27 cellular contexts compared by ENCODE assay signal in the genomic region with DNA sequence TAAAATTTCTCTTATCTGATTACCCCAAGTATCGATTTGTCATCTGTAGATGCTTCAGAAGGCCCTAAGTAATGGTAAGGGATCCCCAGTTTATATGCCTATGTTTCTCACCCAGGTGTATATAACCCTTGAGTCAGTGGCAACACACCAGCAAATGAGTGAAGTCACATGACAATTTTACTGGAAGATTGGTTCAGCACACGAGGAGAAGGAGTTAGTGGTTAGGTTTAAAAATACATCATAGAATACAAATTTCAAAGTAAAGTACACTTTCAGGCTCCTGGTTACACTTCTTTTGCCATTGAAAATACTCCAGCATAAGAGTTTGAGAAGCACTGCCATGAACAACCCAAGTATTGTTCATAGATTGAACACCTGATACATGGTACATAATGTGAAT.
"Had no signal": no experiment of that assay in that cellular context is flagged by ENCODE, and none has a peak within 500 bp of the region (broad histone marks: within the 10 kb centered on the region; RNA-seq: fewer than 3 reads in every experiment).

No MANE protein-coding gene starts in this region.

- H3K4me1 ChIP-seq: stomach, suprapubic skin, testis, thyroid gland, tibial artery, tibial nerve, upper lobe of left lung, upper lobe of right lung, uterus, vagina had no signal

- H3K36me3 ChIP-seq: stomach, suprapubic skin, thoracic aorta, thyroid gland, tibial artery, tibial nerve, transverse colon, upper lobe of left lung, upper lobe of right lung, uterus, vagina had no signal

- ATAC-seq: stimulated activated effector memory CD8-positive, alpha-beta T cell treated with anti-CD3 and anti-CD28 coated beads, Interleukin-12 subunit alpha, Interleukin-12 subunit beta, amount 100 ng/mL, for 72 hours; stimulated activated memory B cell treated with anti-CD40 and anti-IgM and Interleukin-4, amounts not matched to agents 10 μg/mL and 1 μg/mL and 100 μg/mL, for 72 hours; stimulated activated naive B cell treated with anti-CD40 and anti-IgM and Interleukin-4, amounts not matched to agents 10 μg/mL and 1 μg/mL and 100 μg/mL, for 72 hours; stimulated activated naive CD8-positive, alpha-beta T cell treated with anti-CD3 and anti-CD28 coated beads, Interleukin-15, amount 100 ng/mL, for 72 hours; stimulated activated naive CD8-positive, alpha-beta T cell treated with anti-CD3 and anti-CD28 coated beads, Interleukin-15, Interleukin-2, amounts not matched to agents 100 U/mL and 50 U/mL, for 24 hours; upper lobe of right lung had no signal

- FAIRE-seq: urothelium cell line had no signal

- H3K27ac ChIP-seq: stomach, suprapubic skin, testis, thoracic aorta, thyroid gland, tibial artery, tibial nerve, transverse colon, upper lobe of left lung, upper lobe of right lung, uterus, vagina had no signal

- H3K9me3 ChIP-seq: stomach, suprapubic skin, testis, thoracic aorta, thyroid gland, tibial artery, tibial nerve, transverse colon, upper lobe of left lung, upper lobe of right lung, uterus, vagina had no signal

- H3K4me3 ChIP-seq: stomach, suprapubic skin, testis, thoracic aorta, thyroid gland, tibial artery, tibial nerve, transverse colon, upper lobe of left lung, upper lobe of right lung, uterus, vagina had no signal

- H3K27me3 ChIP-seq: stomach, suprapubic skin, testis, thyroid gland, tibial artery, tibial nerve, transverse colon, upper lobe of left lung, upper lobe of right lung, uterus, vagina had no signal

- DNase-seq: stimulated activated CD4-positive, alpha-beta T cell treated with anti-CD3 and anti-CD28 coated beads, Interleukin-2, amount 100 ng/mL, for 48 hours; stimulated activated CD4-positive, alpha-beta T cell treated with anti-CD3 and anti-CD28 coated beads, Interleukin-4, amount 100 ng/mL, for 1 hour; stimulated activated CD4-positive, alpha-beta T cell treated with anti-CD3 and anti-CD28 coated beads, Interleukin-4, amount 100 ng/mL, for 24 hours; stimulated activated CD4-positive, alpha-beta T cell treated with anti-CD3 and anti-CD28 coated beads, Interleukin-4, amount 100 ng/mL, for 4 hours; stimulated activated CD8-positive, alpha-beta memory T cell treated with anti-CD3 and anti-CD28 coated beads, Interleukin-4, amount 100 ng/mL, for 48 hours; stimulated activated naive B cell treated with anti-CD40 and anti-IgM and Interleukin-4, amounts not matched to agents 10 μg/mL and 1 μg/mL and 100 μg/mL, for 72 hours; stimulated activated naive CD4-positive, alpha-beta T cell; stimulated activated naive CD4-positive, alpha-beta T cell treated with Interleukin-2 at 50 U/mL for 16 hours; stimulated activated naive CD8-positive, alpha-beta T cell treated with anti-CD3 and anti-CD28 coated beads, Interleukin-15, amount 100 ng/mL, for 72 hours; stimulated activated naive CD8-positive, alpha-beta T cell treated with anti-CD3 and anti-CD28 coated beads, Interleukin-15, Interleukin-2, amounts not matched to agents 100 U/mL and 50 U/mL, for 24 hours; stomach; substantia nigra; testis; thyroid gland; tibial artery; transverse colon; trophoblast cell; upper lobe of left lung; upper lobe of right lung; uterus had no signal
